17 cellular contexts compared by ENCODE assay signal in genomic region chr15:72169236-72169920, GRCh38. TPM values are rescaled to one million over a fixed set of nuclear protein-coding genes. Genes with fewer than 3 reads are reported as not detected.
DNase-seq lines count a peak whose midpoint lies in the region; ATAC-seq and TF ChIP-seq lines count a peak whose summit lies in the region.
"Had no signal": no experiment of that assay in that cellular context is flagged by ENCODE, and none has a peak within 500 bp of the region (broad histone marks: within the 10 kb centered on the region; RNA-seq: fewer than 3 reads in every experiment).

No MANE protein-coding gene starts in this region.

- H3K4me1 ChIP-seq in Caco-2 (peaks cover 40% of the 10 kb centered on the region), colonic mucosa (no peaks in the 10 kb centered on the region)
- H3K4me1 ChIP-seq: body of pancreas had no signal

- CTCF ChIA-PET in Caco-2 (lab: Charles Lee): no interaction called here

- H3K9me3 Mint-ChIP-seq in Caco-2 (ENCODE audit: unreplicated experiment) (no peaks in the 10 kb centered on the region), nephron (no peaks in the 10 kb centered on the region)
- H3K9me3 Mint-ChIP-seq: naive thymus-derived CD4-positive, alpha-beta T cell had no signal

- POLR2A ChIA-PET in Caco-2 (lab: Charles Lee): no interaction called here

- no peaks in the 10 kb centered on the region for H3K27me3 ChIP-seq in Caco-2 (replicated peaks; ENCODE audit: control insufficient read depth, insufficient read depth, low read length)
- H3K27me3 ChIP-seq in colonic mucosa: no peaks in the 10 kb centered on the region
- H3K27me3 ChIP-seq: body of pancreas, tibial nerve had no signal

- no peak overlapping the region for H3K27ac Mint-ChIP-seq in Caco-2 (ENCODE audit: unreplicated experiment)
- peak overlapping the region in 2 of 3 experiments; percentile 59 to 75 for H3K27ac Mint-ChIP-seq in nephron

- TF ChIP-seq CTCF in Caco-2 (IDR thresholded peaks at IDR 0.05; ENCODE audit: insufficient read depth in 1 of 2, low read depth in 1 of 2, low read length in 1 of 2, severe bottlenecking in 1 of 2, unreplicated experiment in 1 of 2) (no peak), colonic mucosa (IDR thresholded peaks at IDR 0.05) (no peak), nephron (IDR thresholded peaks at IDR 0.05; ENCODE audit: unreplicated experiment in 3 of 3) (no peak)

- H3K36me3 ChIP-seq in Caco-2 (ENCODE audit: control insufficient read depth, insufficient read depth, low read length): no peaks in the 10 kb centered on the region
- H3K36me3 ChIP-seq in colonic mucosa: no peaks in the 10 kb centered on the region
- H3K36me3 ChIP-seq: tibial nerve had no signal

- intact Hi-C loops in Caco-2 (cut with micrococcal nuclease; ENCODE audit: unreplicated experiment): no loop called here
- intact Hi-C loops in colonic mucosa (cut with DNase I): no loop called here

- H3K27me3 Mint-ChIP-seq in Caco-2 (ENCODE audit: insufficient read depth, unreplicated experiment) (no peaks in the 10 kb centered on the region), nephron (ENCODE audit: low read depth) (peaks cover 5% of the 10 kb centered on the region)

- TF ChIP-seq EP300 in Ishikawa (IDR thresholded peaks at IDR 0.05; ENCODE audit: borderline replicate concordance): 0 out of 2 replicates have a peak, but pooled peaks have one; percentile 12

- peak; percentile 8; the same call in 1 of the 2 replicates for TF ChIP-seq RAD21 in Ishikawa (IDR thresholded peaks at IDR 0.05; ENCODE audit: low read depth)

- H3K27ac ChIP-seq in colonic mucosa: peak overlapping the region; percentile 69
- H3K27ac ChIP-seq: body of pancreas, coronary artery had no signal

- no peak for ATAC-seq in GM19328 (IDR thresholded peaks at IDR 0.05; ENCODE audit: unreplicated experiment)
- ATAC-seq in GM18909 (IDR thresholded peaks at IDR 0.05; ENCODE audit: poor library complexity, unreplicated experiment): no peak
- ATAC-seq: body of pancreas; naive thymus-derived CD4-positive, alpha-beta T cell; stimulated activated naive CD8-positive, alpha-beta T cell treated with anti-CD3 and anti-CD28 coated beads, Interleukin-15, Interleukin-2, amounts not matched to agents 100 U/mL and 50 U/mL, for 24 hours had no signal

- peaks cover 8% of the 10 kb centered on the region for H3K4me1 Mint-ChIP-seq in Caco-2 (ENCODE audit: low read depth, unreplicated experiment)
- H3K4me1 Mint-ChIP-seq in nephron: peaks cover 12% of the 10 kb centered on the region

- H3K4me3 Mint-ChIP-seq in Caco-2 (ENCODE audit: unreplicated experiment): peak overlapping the region; percentile 48
- no peak overlapping the region for H3K4me3 Mint-ChIP-seq in nephron
- H3K4me3 Mint-ChIP-seq: activated CD8-positive, alpha-beta memory T cell treated with anti-CD3 and anti-CD28 coated beads, Interleukin-2, amount 10 ng/mL, durations not matched to agents 7 days and 5 days had no signal

- DNase-seq in Caco-2: no peak
- no peak for DNase-seq in colonic mucosa
- no peak for DNase-seq in mucosa of gallbladder (ENCODE audit: low spot score)
- no peak for DNase-seq in NCI-H524 (lab: John Stamatoyannopoulos, UW)
- DNase-seq: activated CD4-positive, alpha-beta T cell treated with anti-CD3 and anti-CD28 coated beads for 1 hour; activated CD8-positive, alpha-beta memory T cell treated with anti-CD3 and anti-CD28 coated beads, Interleukin-2, amount 10 ng/mL, durations not matched to agents 7 days and 5 days; body of pancreas; naive thymus-derived CD4-positive, alpha-beta T cell; NCI-H1694 treated with DMSO at 0.1 percent for 48 hours; stimulated activated CD4-positive, alpha-beta T cell treated with anti-CD3 and anti-CD28 coated beads, Interleukin-2, amount 100 ng/mL, for 24 hours; stimulated activated naive CD8-positive, alpha-beta T cell treated with anti-CD3 and anti-CD28 coated beads, Interleukin-15, Interleukin-2, amounts not matched to agents 100 U/mL and 50 U/mL, for 24 hours had no signal

- no peaks in the 10 kb centered on the region for H3K9me3 ChIP-seq in Caco-2
- no peaks in the 10 kb centered on the region for H3K9me3 ChIP-seq in colonic mucosa
- H3K9me3 ChIP-seq: body of pancreas, tibial nerve had no signal

- H3K36me3 Mint-ChIP-seq in Caco-2 (ENCODE audit: insufficient read depth, unreplicated experiment): peaks cover 9% of the 10 kb centered on the region
- H3K36me3 Mint-ChIP-seq in nephron (ENCODE audit: low read depth): no peaks in the 10 kb centered on the region
- H3K36me3 Mint-ChIP-seq: activated CD8-positive, alpha-beta memory T cell treated with anti-CD3 and anti-CD28 coated beads, Interleukin-2, amount 10 ng/mL, durations not matched to agents 7 days and 5 days; naive thymus-derived CD4-positive, alpha-beta T cell had no signal

- H3K4me3 ChIP-seq in Caco-2 (ENCODE audit: low read depth, low read length) (no peak overlapping the region), colonic mucosa (no peak overlapping the region)
- H3K4me3 ChIP-seq: body of pancreas, coronary artery, tibial nerve had no signal

- no TSS peak for BruUV-seq in Caco-2 (replicated peaks; lab: Mats Ljungman, UMichigan)

- peak overlapping the region in 1 of 2 donors; percentile 1 for H3K9ac ChIP-seq in colonic mucosa (ENCODE audit: low read depth in 2 of 2, low read length in 2 of 2)

TF ChIP-seq in Ishikawa, 13 proteins besides CTCF, POLR2A, EP300 and RAD21:
- TF ChIP-seq FOXM1 (IDR thresholded peaks at IDR 0.05; ENCODE audit: borderline replicate concordance, low read depth): no peak
- no peak for TF ChIP-seq CEBPB (IDR thresholded peaks at IDR 0.05)
- TF ChIP-seq USF1 (IDR thresholded peaks at IDR 0.05): peak; percentile 34; the same call in 1 of the 2 replicates
- TF ChIP-seq MAX (IDR thresholded peaks at IDR 0.05): peak; percentile 0; the same call in 1 of the 2 replicates
- TF ChIP-seq CREB1 (IDR thresholded peaks at IDR 0.05; ENCODE audit: low read depth): no peak
- TF ChIP-seq ZBTB7A (IDR thresholded peaks at IDR 0.05; ENCODE audit: low read depth): no peak
- no peak for TF ChIP-seq YY1 (IDR thresholded peaks at IDR 0.05; ENCODE audit: low read depth)
- TF ChIP-seq NFIC (IDR thresholded peaks at IDR 0.05): peak; percentile 58; the same call in 1 of the 2 replicates
- no peak for TF ChIP-seq REST (IDR thresholded peaks at IDR 0.05; ENCODE audit: low read depth)
- 0 out of 2 replicates have a peak, but pooled peaks have one; percentile 20 for TF ChIP-seq TAF1 (IDR thresholded peaks at IDR 0.05; ENCODE audit: low read depth)
- TF ChIP-seq TCF12 (IDR thresholded peaks at IDR 0.05; ENCODE audit: low read depth): 0 out of 2 replicates have a peak, but pooled peaks have one; percentile 28
- no peak for TF ChIP-seq EGR1 (IDR thresholded peaks at IDR 0.05)

RNA-seq across cellular contexts. Expression of gene GRAMD2A, which starts 28.2 kb away (rescaled TPM):
- total RNA-seq in Caco-2 (2022) (1.2 and 2.0 TPM in 2 replicates), colonic mucosa (1 to 10 TPM; 2.3 to 3.3 TPM), mucosa of gallbladder (0.55 TPM)
- total RNA-seq: activated CD8-positive, alpha-beta memory T cell treated with anti-CD3 and anti-CD28 coated beads, Interleukin-2, amount 10 ng/mL, durations not matched to agents 7 days and 5 days; naive thymus-derived CD4-positive, alpha-beta T cell had no signal

RNA-seq across cellular contexts. Expression of gene SENP8, which starts 51.2 kb away (rescaled TPM):
- total RNA-seq in Caco-2 (2022) (2.0 and 3.4 TPM in 2 replicates), colonic mucosa (1 to 10 TPM; 2.3 to 4.2 TPM), mucosa of gallbladder (4.8 TPM)

RNA-seq across cellular contexts. Expression of gene MYO9A, which starts 51.4 kb away (rescaled TPM):
- total RNA-seq in Caco-2 (2022) (71.9 and 76.0 TPM in 2 replicates), colonic mucosa (10 to 100 TPM; 27.5 to 34.3 TPM), mucosa of gallbladder (33.4 TPM)
